In genomic region chr12:43278268-43278832, GRCh38 we compare ENCODE assay signal across 11 cellular contexts.
DNase-seq lines count a peak whose midpoint lies in the region; ATAC-seq, FAIRE-seq and TF ChIP-seq lines count a peak whose summit lies in the region.
"Had no signal": no experiment of that assay in that cellular context is flagged by ENCODE, and none has a peak within 500 bp of the region (broad histone marks: within the 10 kb centered on the region; RNA-seq: fewer than 3 reads in every experiment).

No MANE protein-coding gene starts in this region.

- no peaks in the 10 kb centered on the region for H3K36me3 Mint-ChIP-seq in naive B cell

- peak; percentile 81 for FAIRE-seq in GM19239 (lab: Jason Lieb, UNC)
- FAIRE-seq: colon, G401.6 had no signal

- H3K4me1 ChIP-seq in prostate gland (replicated peaks), result no peaks in the 10 kb centered on the region

- intact Hi-C loops in prostate gland (cut with DNase I), result no loop called here

- no peaks in the 10 kb centered on the region for H3K9me3 ChIP-seq in prostate gland
- H3K9me3 ChIP-seq: neutrophil had no signal

- DNase-seq in GM19239 (ENCODE audit: insufficient read length, low spot score), result peak; percentile 7
- peak; percentile 32 for DNase-seq in naive B cell
- DNase-seq in NCI-H1694 treated with DMSO at 0.1 percent for 48 hours (lab: John Stamatoyannopoulos, UW), result no peak
- no peak for DNase-seq in stimulated activated CD4-positive, alpha-beta T cell treated with anti-CD3 and anti-CD28 coated beads, Interleukin-4, amount 100 ng/mL, for 1 hour
- DNase-seq in prostate gland (ENCODE audit: low spot score), result no peak

- no peaks in the 10 kb centered on the region for H3K27me3 ChIP-seq in prostate gland (replicated peaks; ENCODE audit: insufficient read depth)
- H3K27me3 ChIP-seq: neutrophil had no signal

- no peak for TF ChIP-seq CTCF in prostate gland (IDR thresholded peaks at IDR 0.05)

- WGBS in prostate gland, result 69% methylated on average over 5 of the region's 5 CpGs

- H3K4me3 Mint-ChIP-seq in naive B cell, result peak overlapping the region in 7 of 8 donors; percentile 1 to 63 (median 48)

- H3K27ac Mint-ChIP-seq in naive B cell, result peak overlapping the region in 4 of 6 donors; percentile 2 to 40 (median 23)

- H3K4me3 ChIP-seq in prostate gland, result no peak overlapping the region

- no peak overlapping the region for H3K27ac ChIP-seq in prostate gland
- H3K27ac ChIP-seq: neutrophil had no signal

- ATAC-seq in HG02623 (IDR thresholded peaks at IDR 0.05; ENCODE audit: unreplicated experiment) (peak; percentile 88), HG03558 (IDR thresholded peaks at IDR 0.05; ENCODE audit: extremely low read depth, unreplicated experiment) (peak; percentile 96), naive B cell (ENCODE audit: low read depth in 2 of 2) (peak; percentile 67 to 74)
- ATAC-seq: Right ventricle myocardium inferior had no signal

- no peak for TF ChIP-seq POLR2A in prostate gland (IDR thresholded peaks at IDR 0.05)

- peaks cover 22 to 44% (median 38%) of the 10 kb centered on the region in 3 donors for H3K4me1 Mint-ChIP-seq in naive B cell

- no peaks in the 10 kb centered on the region for H3K27me3 Mint-ChIP-seq in naive B cell

- H3K36me3 ChIP-seq in prostate gland, result no peaks in the 10 kb centered on the region
- H3K36me3 ChIP-seq: neutrophil had no signal

- peaks cover 0 to 5% (median 0%) of the 10 kb centered on the region in 7 donors for H3K9me3 Mint-ChIP-seq in naive B cell

Comparison
In these comparisons a context has a peak if more than half of its experiments do, and no peak if none do; other contexts are left out.
1. DNase-seq: peak in GM19239 (single experiment) and naive B cell (single experiment); none in NCI-H1694 treated with DMSO at 0.1 percent for 48 hours (single experiment), stimulated activated CD4-positive, alpha-beta T cell treated with anti-CD3 and anti-CD28 coated beads, Interleukin-4, amount 100 ng/mL, for 1 hour (single experiment) and prostate gland (single experiment).
2. Peak in every context shown above with its lines, with median percentiles within 50 percentile points of each other: ATAC-seq.